22 cellular contexts compared by ENCODE assay signal in the genomic region with DNA sequence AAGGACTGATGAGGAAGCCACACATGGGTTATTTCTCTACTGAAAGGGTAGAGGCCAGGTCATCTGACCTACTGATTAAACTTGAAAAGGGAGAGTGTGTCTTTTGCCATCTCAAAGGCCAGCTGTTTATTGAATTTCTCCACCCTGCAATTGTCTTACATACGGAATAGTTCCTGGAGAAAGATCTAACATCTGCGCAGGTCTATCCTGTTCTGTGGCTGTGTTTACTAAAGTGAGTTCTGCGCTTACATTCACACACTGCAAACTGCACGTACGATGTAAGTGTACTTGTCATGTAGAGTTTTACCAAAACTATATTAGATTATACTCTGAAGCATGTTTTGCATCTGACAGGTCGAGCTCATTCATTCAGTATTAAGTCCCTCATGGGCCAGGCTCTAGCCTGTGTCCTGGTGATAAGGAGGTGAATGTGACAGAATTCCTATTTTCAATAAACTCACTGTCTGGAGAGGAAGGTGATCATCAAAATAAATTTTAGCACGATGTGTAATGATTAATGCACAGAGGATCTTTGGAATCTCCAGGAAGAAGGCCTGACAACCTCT.
DNase-seq lines count a peak whose midpoint lies in the region; ATAC-seq and TF ChIP-seq lines count a peak whose summit lies in the region.
"Had no signal": no experiment of that assay in that cellular context is flagged by ENCODE, and none has a peak within 500 bp of the region (broad histone marks: within the 10 kb centered on the region; RNA-seq: fewer than 3 reads in every experiment).

No MANE protein-coding gene starts in this region.

- POLR2A ChIA-PET in activated CD4-positive, alpha-beta T cell treated with anti-CD3 and anti-CD28 coated beads for 36 hours (lab: Charles Lee) = no interaction called here
- POLR2A ChIA-PET in naive thymus-derived CD8-positive, alpha-beta T cell (lab: Charles Lee) = interaction anchor here (1.2 to 1.5 kb wide), 3 partner anchors 12 to 84 kb away, joined by 3 read pairs; no protein-coding TSS in a partner anchor

- peaks cover 3% of the 10 kb centered on the region; the same call in 1 of the 2 replicates for H3K9me2 ChIP-seq in GM23338 (ENCODE audit: insufficient read depth)

- H3K4me1 ChIP-seq in CD4-positive, CD25-positive, alpha-beta regulatory T cell (ENCODE audit: control insufficient read depth, insufficient read depth, low read length, poor library complexity, severe bottlenecking) = peaks cover 88% of the 10 kb centered on the region
- no peaks in the 10 kb centered on the region for H3K4me1 ChIP-seq in GM23338 (ENCODE audit: insufficient read depth)

- no peaks in the 10 kb centered on the region for H3K27me3 Mint-ChIP-seq in activated CD4-positive, alpha-beta T cell treated with anti-CD3 and anti-CD28 coated beads for 36 hours
- no peaks in the 10 kb centered on the region for H3K27me3 Mint-ChIP-seq in CD4-positive, CD25-positive, alpha-beta regulatory T cell
- no peaks in the 10 kb centered on the region for H3K27me3 Mint-ChIP-seq in activated naive CD8-positive, alpha-beta T cell
- no peaks in the 10 kb centered on the region for H3K27me3 Mint-ChIP-seq in naive thymus-derived CD8-positive, alpha-beta T cell
- no peaks in the 10 kb centered on the region for H3K27me3 Mint-ChIP-seq in chondrocyte (ENCODE audit: low read depth)
- peaks cover 3% of the 10 kb centered on the region for H3K27me3 Mint-ChIP-seq in GM23338 (ENCODE audit: insufficient read depth, low read depth, poor library complexity)
- H3K27me3 Mint-ChIP-seq: dendritic cell treated with granulocyte-macrophage colony-stimulating factor and Interleukin-4, amounts not matched to agents 40 ng/mL and 50 ng/mL, for 4 days had no signal

- no peak overlapping the region for H3K4me2 ChIP-seq in GM23338

- TF ChIP-seq CTCF in chondrocyte (IDR thresholded peaks at IDR 0.05) = no peak
- TF ChIP-seq CTCF in GM23338 (conservative IDR thresholded peaks at IDR 0.05; ENCODE audit: low read depth in 2 of 2) = no peak

- H4K20me1 ChIP-seq in GM23338 (replicated peaks; ENCODE audit: insufficient read depth) = no peaks in the 10 kb centered on the region

- H3K27ac Mint-ChIP-seq in activated CD4-positive, alpha-beta T cell treated with anti-CD3 and anti-CD28 coated beads for 36 hours = peak overlapping the region; percentile 86
- peak overlapping the region in 2 of 3 donors; percentile 83 to 92 for H3K27ac Mint-ChIP-seq in CD4-positive, CD25-positive, alpha-beta regulatory T cell
- peak overlapping the region; percentile 95 for H3K27ac Mint-ChIP-seq in activated naive CD8-positive, alpha-beta T cell
- peak overlapping the region in 5 of 10 donors; percentile 71 to 92 (median 75) for H3K27ac Mint-ChIP-seq in naive thymus-derived CD8-positive, alpha-beta T cell
- H3K27ac Mint-ChIP-seq in chondrocyte (ENCODE audit: unreplicated experiment) = no peak overlapping the region
- H3K27ac Mint-ChIP-seq in GM23338 = no peak overlapping the region
- H3K27ac Mint-ChIP-seq: dendritic cell treated with granulocyte-macrophage colony-stimulating factor and Interleukin-4, amounts not matched to agents 40 ng/mL and 50 ng/mL, for 4 days had no signal

- H3K79me2 ChIP-seq in GM23338 (replicated peaks; ENCODE audit: insufficient read depth) = no peaks in the 10 kb centered on the region

- no peaks in the 10 kb centered on the region for H3K9me3 ChIP-seq in CD4-positive, CD25-positive, alpha-beta regulatory T cell (ENCODE audit: control insufficient read depth in 2 of 2, low read length in 2 of 2)
- H3K9me3 ChIP-seq: prostate gland, tibial nerve had no signal

- intact Hi-C loops in activated CD4-positive, alpha-beta T cell treated with anti-CD3 and anti-CD28 coated beads for 36 hours (cut with DNase I, micrococcal nuclease) = no loop called here

- H3K36me3 ChIP-seq in CD4-positive, CD25-positive, alpha-beta regulatory T cell (ENCODE audit: control insufficient read depth, insufficient read depth, low read length) = peaks cover 6% of the 10 kb centered on the region
- H3K36me3 ChIP-seq in GM23338 (ENCODE audit: insufficient read depth) = no peaks in the 10 kb centered on the region
- H3K36me3 ChIP-seq: prostate gland, tibial nerve had no signal

- peaks cover 2% of the 10 kb centered on the region for H3K4me1 Mint-ChIP-seq in activated CD4-positive, alpha-beta T cell treated with anti-CD3 and anti-CD28 coated beads for 36 hours
- peaks cover 0 to 67% (median 23%) of the 10 kb centered on the region in 4 donors for H3K4me1 Mint-ChIP-seq in CD4-positive, CD25-positive, alpha-beta regulatory T cell
- peaks cover 9% of the 10 kb centered on the region for H3K4me1 Mint-ChIP-seq in activated naive CD8-positive, alpha-beta T cell (ENCODE audit: low read depth)
- peaks cover 0 to 56% (median 0%) of the 10 kb centered on the region in 4 donors for H3K4me1 Mint-ChIP-seq in naive thymus-derived CD8-positive, alpha-beta T cell
- H3K4me1 Mint-ChIP-seq in chondrocyte (ENCODE audit: low read depth) (peaks cover 33% of the 10 kb centered on the region), GM23338 (peaks cover 6% of the 10 kb centered on the region; the same call in 2 of the 3 replicates)

- H2AFZ ChIP-seq in GM23338 = no peak overlapping the region
- H2AFZ ChIP-seq: GM23248 had no signal

- H3K9me3 Mint-ChIP-seq in activated CD4-positive, alpha-beta T cell treated with anti-CD3 and anti-CD28 coated beads for 36 hours (ENCODE audit: low read depth) = no peaks in the 10 kb centered on the region
- H3K9me3 Mint-ChIP-seq in CD4-positive, CD25-positive, alpha-beta regulatory T cell = no peaks in the 10 kb centered on the region
- H3K9me3 Mint-ChIP-seq in activated naive CD8-positive, alpha-beta T cell (ENCODE audit: low read depth) = no peaks in the 10 kb centered on the region
- no peaks in the 10 kb centered on the region for H3K9me3 Mint-ChIP-seq in naive thymus-derived CD8-positive, alpha-beta T cell
- H3K9me3 Mint-ChIP-seq in chondrocyte (ENCODE audit: low read depth) (no peaks in the 10 kb centered on the region), GM23338 (no peaks in the 10 kb centered on the region)
- H3K9me3 Mint-ChIP-seq: dendritic cell treated with granulocyte-macrophage colony-stimulating factor and Interleukin-4, amounts not matched to agents 40 ng/mL and 50 ng/mL, for 4 days; nephron progenitor cell had no signal

- peak overlapping the region; percentile 58 for H3K27ac ChIP-seq in CD4-positive, CD25-positive, alpha-beta regulatory T cell (ENCODE audit: insufficient read depth, low read length, poor library complexity, severe bottlenecking)
- no peak overlapping the region for H3K27ac ChIP-seq in GM23338 (ENCODE audit: low read depth)
- H3K27ac ChIP-seq: C4-2B, GM23248, tibial nerve had no signal

- H3K4me3 ChIP-seq in CD4-positive, CD25-positive, alpha-beta regulatory T cell (ENCODE audit: low read depth, low read length) = peak overlapping the region; percentile 59
- no peak overlapping the region for H3K4me3 ChIP-seq in GM23338
- H3K4me3 ChIP-seq: GM23248, prostate gland, tibial nerve had no signal

- CTCF ChIA-PET in activated CD4-positive, alpha-beta T cell treated with anti-CD3 and anti-CD28 coated beads for 36 hours (lab: Charles Lee) = interaction anchor here (0.8 kb wide), 1 partner anchor 17 kb away, joined by 3 read pairs; no protein-coding TSS in a partner anchor

- no peak for ATAC-seq in activated CD4-positive, alpha-beta T cell treated with anti-CD3 and anti-CD28 coated beads for 36 hours
- no peak for ATAC-seq in CD4-positive, CD25-positive, alpha-beta regulatory T cell (ENCODE audit: low read depth in 2 of 2)
- no peak for ATAC-seq in naive thymus-derived CD8-positive, alpha-beta T cell
- no peak for ATAC-seq in GM23338

- no peaks in the 10 kb centered on the region for H3F3A ChIP-seq in GM23338 (replicated peaks; ENCODE audit: low read depth)

- DNase-seq in activated CD4-positive, alpha-beta T cell treated with anti-CD3 and anti-CD28 coated beads for 36 hours = no peak
- no peak for DNase-seq in activated CD4-positive, alpha-beta T cell treated with anti-CD3 and anti-CD28 coated beads, Interleukin-2, amount 50 U/mL, for 1 hour
- no peak for DNase-seq in CD4-positive, CD25-positive, alpha-beta regulatory T cell
- no peak for DNase-seq in naive thymus-derived CD8-positive, alpha-beta T cell
- no peak for DNase-seq in chondrocyte (ENCODE audit: low spot score)
- no peak for DNase-seq in kidney glomerular epithelial cell (lab: John Stamatoyannopoulos, UW)
- DNase-seq in GM23338 (ENCODE audit: low spot score) = no peak
- DNase-seq: activated CD4-positive, alpha-beta T cell treated with anti-CD3 and anti-CD28 coated beads for 4 hours; activated gamma-delta T cell; DMS53; glutamatergic neuron; GM23248; mesenchymal stem cell; NCI-H1048; NCI-H526; nephron progenitor cell; T-helper 9 cell had no signal

- H3K4me3 Mint-ChIP-seq in activated CD4-positive, alpha-beta T cell treated with anti-CD3 and anti-CD28 coated beads for 36 hours = peak overlapping the region; percentile 13
- peak overlapping the region; percentile 38 to 84 (median 52) for H3K4me3 Mint-ChIP-seq in CD4-positive, CD25-positive, alpha-beta regulatory T cell
- peak overlapping the region; percentile 33 for H3K4me3 Mint-ChIP-seq in activated naive CD8-positive, alpha-beta T cell
- H3K4me3 Mint-ChIP-seq in naive thymus-derived CD8-positive, alpha-beta T cell = peak overlapping the region in 9 of 10 donors; percentile 31 to 76 (median 63)
- H3K4me3 Mint-ChIP-seq in chondrocyte (ENCODE audit: unreplicated experiment) (no peak overlapping the region), GM23338 (no peak overlapping the region)
- H3K4me3 Mint-ChIP-seq: dendritic cell treated with granulocyte-macrophage colony-stimulating factor and Interleukin-4, amounts not matched to agents 40 ng/mL and 50 ng/mL, for 4 days; nephron progenitor cell had no signal

- H3K27me3 ChIP-seq in CD4-positive, CD25-positive, alpha-beta regulatory T cell (ENCODE audit: control insufficient read depth, insufficient read depth, low read length) = no peaks in the 10 kb centered on the region
- no peaks in the 10 kb centered on the region for H3K27me3 ChIP-seq in GM23338 (ENCODE audit: insufficient read depth)
- H3K27me3 ChIP-seq: tibial nerve had no signal

- H3K36me3 Mint-ChIP-seq in activated CD4-positive, alpha-beta T cell treated with anti-CD3 and anti-CD28 coated beads for 36 hours (ENCODE audit: low read depth) = peaks cover 9% of the 10 kb centered on the region
- H3K36me3 Mint-ChIP-seq in CD4-positive, CD25-positive, alpha-beta regulatory T cell = no peaks in the 10 kb centered on the region
- peaks cover 3% of the 10 kb centered on the region for H3K36me3 Mint-ChIP-seq in activated naive CD8-positive, alpha-beta T cell
- peaks cover 0 to 12% (median 0%) of the 10 kb centered on the region in 3 donors for H3K36me3 Mint-ChIP-seq in naive thymus-derived CD8-positive, alpha-beta T cell
- no peaks in the 10 kb centered on the region for H3K36me3 Mint-ChIP-seq in chondrocyte (ENCODE audit: low read depth)
- no peaks in the 10 kb centered on the region for H3K36me3 Mint-ChIP-seq in GM23338 (ENCODE audit: low read depth)

TF ChIP-seq in GM23338, 12 proteins besides CTCF, POLR2A, EP300 and RAD21 (continues in another document):
- TF ChIP-seq ZNF331 (CRISPR knock-in tag; IDR thresholded peaks at IDR 0.05; ENCODE audit: low read depth) (no peak), POLR2AphosphoS5 (IDR thresholded peaks at IDR 0.05; ENCODE audit: low read depth) (no peak)

Comparison
In these comparisons a context has a peak if more than half of its experiments do, and no peak if none do; other contexts are left out.
1. H3K27ac Mint-ChIP-seq: peak in activated CD4-positive, alpha-beta T cell treated with anti-CD3 and anti-CD28 coated beads for 36 hours (single experiment), CD4-positive, CD25-positive, alpha-beta regulatory T cell (2 of 3) and activated naive CD8-positive, alpha-beta T cell (single experiment); none in chondrocyte (single experiment) and GM23338 (single experiment).
2. H3K4me3 Mint-ChIP-seq: peak in activated CD4-positive, alpha-beta T cell treated with anti-CD3 and anti-CD28 coated beads for 36 hours (single experiment), CD4-positive, CD25-positive, alpha-beta regulatory T cell (4 of 4), activated naive CD8-positive, alpha-beta T cell (single experiment) and naive thymus-derived CD8-positive, alpha-beta T cell (9 of 10); none in chondrocyte (single experiment) and GM23338 (single experiment).